ENCODE assay signal across 9 cellular contexts in genomic region chr13:113913408-113913807, GRCh38. TPM values are rescaled to one million over a fixed set of nuclear protein-coding genes. Genes with fewer than 3 reads are reported as not detected.
DNase-seq lines count a peak whose midpoint lies in the region; ATAC-seq, FAIRE-seq and TF ChIP-seq lines count a peak whose summit lies in the region.
"Not testable (repeated sequence)": the region's sequence is repeated elsewhere in the genome, so short reads cannot be mapped to it uniquely, and the experiment has no call there.
"Had no signal": no experiment of that assay in that cellular context is flagged by ENCODE, and none has a peak within 500 bp of the region (broad histone marks: within the 10 kb centered on the region; RNA-seq: fewer than 3 reads in every experiment).

No MANE protein-coding gene starts in this region.

- not testable (repeated sequence) for H3K9ac ChIP-seq in keratinocyte (ENCODE audit: control insufficient read depth, extremely low read depth, insufficient read depth, low read length)

- H3K36me3 Mint-ChIP-seq in HFFc6 (ENCODE audit: low read depth), result peaks cover 47% of the 10 kb centered on the region
- not testable (repeated sequence) for H3K36me3 Mint-ChIP-seq in activated CD4-positive, alpha-beta T cell treated with anti-CD3 and anti-CD28 coated beads for 36 hours (ENCODE audit: low read depth); activated T-cell treated with anti-CD3 and anti-CD28 coated beads, Interleukin-2, amount 50 U/mL, for 72 hours (ENCODE audit: insufficient read depth in 2 of 2); endothelial cell (ENCODE audit: low read depth, unreplicated experiment)

- dilution Hi-C loops in keratinocyte (cut with MboI; ENCODE audit: extremely low pct_ligation_motif_present, low sequenced_read_pairs), result not testable (repeated sequence)

- not testable (repeated sequence) for H3K4me1 ChIP-seq in keratinocyte (ENCODE audit: control insufficient read depth, extremely low read depth, insufficient read depth, low read length)

- H3K4me3 Mint-ChIP-seq in HFFc6 (peak overlapping the region; percentile 40; the same call in 1 of the 2 replicates), endothelial cell (ENCODE audit: unreplicated experiment) (peak overlapping the region; percentile 39)
- H3K4me3 Mint-ChIP-seq in activated CD4-positive, alpha-beta T cell treated with anti-CD3 and anti-CD28 coated beads for 36 hours; activated T-cell treated with anti-CD3 and anti-CD28 coated beads, Interleukin-2, amount 50 U/mL, for 72 hours: not testable (repeated sequence)

- not testable (repeated sequence) for H3K4me3 ChIP-seq in AG10803 (ENCODE audit: low read length); keratinocyte (ENCODE audit: control insufficient read depth in 2 of 3, extremely low read depth in 1 of 3, insufficient read depth in 2 of 3, low read depth in 1 of 3, low read length in 3 of 3)

- peaks cover 77% of the 10 kb centered on the region for H3K4me1 Mint-ChIP-seq in HFFc6 (ENCODE audit: low read depth)
- H3K4me1 Mint-ChIP-seq in activated CD4-positive, alpha-beta T cell treated with anti-CD3 and anti-CD28 coated beads for 36 hours; activated T-cell treated with anti-CD3 and anti-CD28 coated beads, Interleukin-2, amount 50 U/mL, for 72 hours (ENCODE audit: low read depth); endothelial cell (ENCODE audit: unreplicated experiment): not testable (repeated sequence)

- intact Hi-C loops in activated CD4-positive, alpha-beta T cell treated with anti-CD3 and anti-CD28 coated beads for 36 hours (cut with DNase I, micrococcal nuclease), result not testable (repeated sequence)

- H3K27me3 ChIP-seq in keratinocyte (ENCODE audit: control insufficient read depth, extremely low read depth, insufficient read depth, low read length), result not testable (repeated sequence)

- H3K36me3 ChIP-seq in keratinocyte (ENCODE audit: control insufficient read depth in 2 of 2, extremely low read depth in 1 of 2, insufficient read depth in 2 of 2, low read length in 2 of 2), result not testable (repeated sequence)

- ATAC-seq in activated CD4-positive, alpha-beta T cell treated with anti-CD3 and anti-CD28 coated beads for 36 hours, result peak; percentile 30
- peak; percentile 44 to 59 for ATAC-seq in activated T-cell treated with anti-CD3 and anti-CD28 coated beads, Interleukin-2, amount 50 U/mL, for 72 hours (replicated peaks in 1 of 2)

- peak overlapping the region; percentile 27 for H3K27ac ChIP-seq in keratinocyte (ENCODE audit: control insufficient read depth, insufficient read depth, low read length)

- not testable (repeated sequence) for H3K27me3 Mint-ChIP-seq in HFFc6 (ENCODE audit: insufficient read depth)
- peaks cover 43% of the 10 kb centered on the region for H3K27me3 Mint-ChIP-seq in activated CD4-positive, alpha-beta T cell treated with anti-CD3 and anti-CD28 coated beads for 36 hours
- peaks cover 56% of the 10 kb centered on the region for H3K27me3 Mint-ChIP-seq in activated T-cell treated with anti-CD3 and anti-CD28 coated beads, Interleukin-2, amount 50 U/mL, for 72 hours (ENCODE audit: low read depth)
- peaks cover 14% of the 10 kb centered on the region for H3K27me3 Mint-ChIP-seq in endothelial cell (ENCODE audit: unreplicated experiment)

- H3K27ac Mint-ChIP-seq in HFFc6 (peak overlapping the region; percentile 91), endothelial cell (ENCODE audit: unreplicated experiment) (peak overlapping the region; percentile 50)
- H3K27ac Mint-ChIP-seq in activated CD4-positive, alpha-beta T cell treated with anti-CD3 and anti-CD28 coated beads for 36 hours; activated T-cell treated with anti-CD3 and anti-CD28 coated beads, Interleukin-2, amount 50 U/mL, for 72 hours: not testable (repeated sequence)

- DNase-seq in AG10803 (ENCODE audit: low read depth) (peak; percentile 31), HFFc6 (peak; percentile 74), RKO (ENCODE audit: low spot score) (peak; percentile 45), keratinocyte (ENCODE audit: low read depth, low spot score) (peak; percentile 71)
- peak; percentile 17 for DNase-seq in activated CD4-positive, alpha-beta T cell treated with anti-CD3 and anti-CD28 coated beads for 36 hours
- peak in 1 of 2 donors; percentile 33 for DNase-seq in activated T-cell treated with anti-CD3 and anti-CD28 coated beads, Interleukin-2, amount 50 U/mL, for 72 hours
- not testable (repeated sequence) for DNase-seq in endothelial cell (ENCODE audit: low spot score)
- DNase-seq in stimulated activated CD4-positive, alpha-beta T cell treated with anti-CD3 and anti-CD28 coated beads, Interleukin-15, amount 100 ng/mL, for 24 hours, result peak; percentile 13

- not testable (repeated sequence) for H3K4me2 ChIP-seq in keratinocyte (ENCODE audit: control insufficient read depth, extremely low read depth, insufficient read depth, low read depth, low read length)

- peaks cover 13% of the 10 kb centered on the region for H3K9me3 ChIP-seq in keratinocyte (ENCODE audit: control insufficient read depth, low read depth, low read length)

- not testable (repeated sequence) for H2AFZ ChIP-seq in keratinocyte (ENCODE audit: control insufficient read depth, low read length)

- H4K20me1 ChIP-seq in keratinocyte (ENCODE audit: control insufficient read depth, extremely low read depth, insufficient read depth, low read length), result not testable (repeated sequence)

- CTCF ChIA-PET in activated CD4-positive, alpha-beta T cell treated with anti-CD3 and anti-CD28 coated beads for 36 hours (lab: Charles Lee), result not testable (repeated sequence)

- POLR2A ChIA-PET in activated CD4-positive, alpha-beta T cell treated with anti-CD3 and anti-CD28 coated beads for 36 hours (lab: Charles Lee), result not testable (repeated sequence)

- not testable (repeated sequence) for H3K9me1 ChIP-seq in keratinocyte (ENCODE audit: control insufficient read depth, extremely low read depth, insufficient read depth, low read length)

- H3K9me3 Mint-ChIP-seq in HFFc6, result peaks cover 22% of the 10 kb centered on the region
- H3K9me3 Mint-ChIP-seq in activated CD4-positive, alpha-beta T cell treated with anti-CD3 and anti-CD28 coated beads for 36 hours (ENCODE audit: low read depth); activated T-cell treated with anti-CD3 and anti-CD28 coated beads, Interleukin-2, amount 50 U/mL, for 72 hours; endothelial cell (ENCODE audit: unreplicated experiment): not testable (repeated sequence)

- H3K79me2 ChIP-seq in keratinocyte (ENCODE audit: control insufficient read depth, insufficient read depth, low read length), result not testable (repeated sequence)

- not testable (repeated sequence) for TF ChIP-seq CTCF in AG10803 (conservative IDR thresholded peaks at IDR 0.05; ENCODE audit: low read length); HFFc6 (IDR thresholded peaks at IDR 0.05); endothelial cell (IDR thresholded peaks at IDR 0.05; ENCODE audit: unreplicated experiment); keratinocyte (optimal IDR thresholded peaks at IDR 0.05 in 1 of 3, IDR thresholded peaks at IDR 0.05 in 1 of 3, conservative IDR thresholded peaks at IDR 0.05 in 1 of 3; ENCODE audit: extremely low read depth in 1 of 3, insufficient read depth in 2 of 3, low read length in 3 of 3)

- peak; percentile 96 for FAIRE-seq in keratinocyte (lab: Jason Lieb, UNC)

RNA-seq across cellular contexts. Expression of gene GAS6, which starts 49.5 kb away (rescaled TPM):
- total RNA-seq in HFFc6 (2021; fragmentation: NEBNext Ultra II Directional; extraction: Animal tissue kit (Norgen Biotek cat#: 25700)), result 100 to 1,000 TPM; 669 to 813 (median 715) TPM
- under 1 TPM; 0.54 to 0.73 TPM for total RNA-seq in activated CD4-positive, alpha-beta T cell treated with anti-CD3 and anti-CD28 coated beads for 36 hours
- 1 to 10 TPM in 1 of 2 donors, under 1 TPM in 1; 0.46 to 1.5 TPM for total RNA-seq in activated T-cell treated with anti-CD3 and anti-CD28 coated beads, Interleukin-2, amount 50 U/mL, for 72 hours
- 19.8 TPM for total RNA-seq in endothelial cell (ENCODE audit: unreplicated experiment)
- polyA plus RNA-seq in keratinocyte, result 163 to 267 TPM (median 166 TPM) in 3 replicates
- polyA plus RNA-seq in keratinocyte (2011; ENCODE audit: low read depth), result 97.3 TPM
- 121 and 265 TPM in 2 replicates for polyA plus RNA-seq in keratinocyte (2011; cell fraction: cytosol; rRNA removed)
- polyA plus RNA-seq in keratinocyte (2011; cell fraction: nucleus; rRNA removed), result 353 and 513 TPM in 2 replicates
- 57.5 and 273 TPM in 2 replicates for polyA plus RNA-seq in keratinocyte (2012; ENCODE audit: low replicate concordance)
- 77.0 to 179 TPM (median 83.9 TPM) in 3 replicates for polyA minus RNA-seq in keratinocyte
- 246 TPM for polyA minus RNA-seq in keratinocyte (2011; cell fraction: cytosol; rRNA and poly(A)+ RNA removed)
- polyA minus RNA-seq in keratinocyte (2011; cell fraction: nucleus; rRNA and poly(A)+ RNA removed), result 176 and 206 TPM in 2 replicates
- total RNA-seq: OCI-LY7 had no signal

Comparison
In these comparisons a context has a peak if more than half of its experiments do, and no peak if none do; other contexts are left out.
1. RNA of gene GAS6, which starts 49.5 kb away (total RNA-seq): 669 to 813 TPM in HFFc6; 19.8 TPM in endothelial cell (single experiment), 0.46 to 1.5 TPM in activated T-cell treated with anti-CD3 and anti-CD28 coated beads, Interleukin-2, amount 50 U/mL, for 72 hours and 0.54 to 0.73 TPM in activated CD4-positive, alpha-beta T cell treated with anti-CD3 and anti-CD28 coated beads for 36 hours; every median in the first group is over 10 times any median in the second.